Comparison of ENCODE assay signal across 2 cellular contexts in the genomic region with DNA sequence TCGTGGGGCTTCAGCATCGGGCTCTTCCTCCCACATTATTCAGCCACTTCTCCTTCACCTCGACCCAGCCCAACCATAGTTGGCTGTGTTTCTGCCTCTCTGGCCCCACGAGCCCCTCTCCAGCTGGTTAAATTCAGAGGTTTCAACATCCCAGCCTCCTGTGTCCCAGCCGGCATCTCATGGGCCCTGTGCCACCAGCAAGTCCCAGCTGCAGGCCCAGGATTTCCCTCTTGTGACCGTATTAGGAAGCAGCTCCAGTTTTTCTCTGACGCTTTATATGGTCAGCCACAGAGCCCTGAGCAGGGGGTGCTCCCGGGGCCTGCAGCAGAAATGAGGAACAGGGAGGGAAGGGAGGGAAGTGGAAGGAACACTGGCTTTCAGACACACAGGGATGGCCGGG.
TF ChIP-seq lines count a peak whose summit lies in the region.

No MANE protein-coding gene starts in this region.

TF ChIP-seq in GM23338, 12 proteins besides CTCF, POLR2A, EP300 and RAD21:
- TF ChIP-seq ZNF462 (CRISPR knock-in tag; IDR thresholded peaks at IDR 0.05), result no peak
- TF ChIP-seq EZH2 (IDR thresholded peaks at IDR 0.05; ENCODE audit: low read depth, unreplicated experiment), result no peak
- no peak for TF ChIP-seq REST (IDR thresholded peaks at IDR 0.05; ENCODE audit: unreplicated experiment)
- TF ChIP-seq EZH2phosphoT487 (IDR thresholded peaks at IDR 0.05; ENCODE audit: unreplicated experiment), result no peak
- no peak for TF ChIP-seq JUNB (IDR thresholded peaks at IDR 0.05; ENCODE audit: unreplicated experiment)
- no peak for TF ChIP-seq CREB1 (CRISPR knock-in tag; IDR thresholded peaks at IDR 0.05; ENCODE audit: low read depth)
- no peak for TF ChIP-seq ZNF114 (CRISPR knock-in tag; IDR thresholded peaks at IDR 0.05)
- no peak for TF ChIP-seq POLR2AphosphoS5 (IDR thresholded peaks at IDR 0.05; ENCODE audit: low read depth)

TF ChIP-seq in K562, 482 proteins besides CTCF, POLR2A, EP300 and RAD21:
- TF ChIP-seq HDAC2 (IDR thresholded peaks at IDR 0.05), result no peak
- no peak for TF ChIP-seq ZFX (CRISPR knock-in tag; IDR thresholded peaks at IDR 0.05)
- no peak for TF ChIP-seq SNAPC5 (CRISPR knock-in tag; IDR thresholded peaks at IDR 0.05)
- no peak for TF ChIP-seq IFI16 (CRISPR knock-in tag; IDR thresholded peaks at IDR 0.05)
- TF ChIP-seq SPI1 (IDR thresholded peaks at IDR 0.05; ENCODE audit: borderline replicate concordance, low read depth, low read length), result 0 out of 2 replicates have a peak, but pooled peaks have one; percentile 35
- peak in 1 of 2 experiments; percentile 23; a peak in 1 of 4 replicates for TF ChIP-seq SRF (CRISPR knock-in tag; IDR thresholded peaks at IDR 0.05)
- no peak for TF ChIP-seq SAFB2 (IDR thresholded peaks at IDR 0.05; ENCODE audit: borderline replicate concordance, low read depth, low read length, severe bottlenecking)
